ENCODE assay signal across 8 cellular contexts in genomic region chr5:159773062-159773924, GRCh38.
A peak's percentile ranks its signal among the peaks of the same experiment; 100 is the strongest.
DNase-seq lines count a peak whose midpoint lies in the region; TF ChIP-seq lines count a peak whose summit lies in the region.

No MANE protein-coding gene starts in this region.

- no peaks in the 10 kb centered on the region for H3K27me3 ChIP-seq in Loucy (ENCODE audit: insufficient read depth, low read length, poor library complexity, severe bottlenecking)
- H3K27me3 ChIP-seq in Karpas-422 (ENCODE audit: low read length): no peaks in the 10 kb centered on the region

- H3K36me3 ChIP-seq in Loucy (ENCODE audit: insufficient read depth, low read length) (no peaks in the 10 kb centered on the region), Karpas-422 (ENCODE audit: insufficient read depth, low read length) (no peaks in the 10 kb centered on the region)

- H3K4me3 ChIP-seq in GM08714 (ENCODE audit: low read length) (peak overlapping the region; percentile 27; the same call in 1 of the 2 replicates), Loucy (ENCODE audit: low read length, poor library complexity, severe bottlenecking) (peak overlapping the region; percentile 65), cardiac fibroblast (replicated peaks in 1 of 2; ENCODE audit: low read depth in 2 of 2, low read length in 2 of 2) (peak overlapping the region; percentile 41 to 44), Karpas-422 (ENCODE audit: low read length) (no peak overlapping the region)

- H3K4me1 ChIP-seq in Loucy (ENCODE audit: insufficient read depth, low read length, poor library complexity, severe bottlenecking) (no peaks in the 10 kb centered on the region), Karpas-422 (ENCODE audit: low read length) (no peaks in the 10 kb centered on the region)

- H3K27ac ChIP-seq in Karpas-422 (ENCODE audit: low read length): no peak overlapping the region

- H3K9me3 ChIP-seq in Loucy (ENCODE audit: insufficient read depth, low read depth, low read length): no peaks in the 10 kb centered on the region
- H3K9me3 ChIP-seq in Karpas-422 (ENCODE audit: low read length): no peaks in the 10 kb centered on the region

- TF ChIP-seq CTCF in Loucy (conservative IDR thresholded peaks at IDR 0.05; ENCODE audit: low read length): peak; percentile 13; the same call in 1 of the 2 replicates
- no peak for TF ChIP-seq CTCF in cardiac fibroblast (IDR thresholded peaks at IDR 0.05; ENCODE audit: low read depth, low read length)

- no peaks in the 10 kb centered on the region for H3F3A ChIP-seq in Loucy (ENCODE audit: low read depth)

- H3K79me2 ChIP-seq in Loucy (ENCODE audit: insufficient read depth, low read length) (no peaks in the 10 kb centered on the region), Karpas-422 (ENCODE audit: low read length) (no peaks in the 10 kb centered on the region)

- H3K4me2 ChIP-seq in Loucy (ENCODE audit: low read depth, low read length, poor library complexity, severe bottlenecking) (peak overlapping the region; percentile 81), Karpas-422 (ENCODE audit: low read depth, low read length, poor library complexity, severe bottlenecking) (no peak overlapping the region)

- no peaks in the 10 kb centered on the region for H4K20me1 ChIP-seq in Loucy (ENCODE audit: insufficient read depth, low read length, poor library complexity, severe bottlenecking)
- no peaks in the 10 kb centered on the region for H4K20me1 ChIP-seq in Karpas-422 (ENCODE audit: insufficient read depth, low read depth, low read length)

- H2AFZ ChIP-seq in Loucy (ENCODE audit: low read length) (peak overlapping the region; percentile 77), Karpas-422 (ENCODE audit: low read length) (no peak overlapping the region)

- H3K9me2 ChIP-seq in Loucy (replicated peaks; ENCODE audit: low read depth, low read length) (no peaks in the 10 kb centered on the region), Karpas-422 (replicated peaks; ENCODE audit: insufficient read depth, low read length) (no peaks in the 10 kb centered on the region)

- H3K9ac ChIP-seq in Loucy (ENCODE audit: low read depth, low read length, poor library complexity, severe bottlenecking): peak overlapping the region; percentile 43
- no peak overlapping the region for H3K9ac ChIP-seq in Karpas-422 (ENCODE audit: low read length)

- DNase-seq in H4 (ENCODE audit: low spot score): peak; percentile 69
- DNase-seq in activated CD4-positive, CD25-positive, alpha-beta regulatory T cell treated with anti-CD3 and anti-CD28 coated beads, Interleukin-2, amount 50 U/mL, for 16 hours (ENCODE audit: low read depth, low spot score): peak; percentile 31
- DNase-seq in cardiac fibroblast (ENCODE audit: low read depth in 2 of 2): peak; percentile 89
- peak; percentile 93 for DNase-seq in iris pigment epithelial cell (ENCODE audit: low read depth)
- DNase-seq in stimulated activated CD4-positive, alpha-beta T cell treated with anti-CD3 and anti-CD28 coated beads, Interleukin-12 subunit alpha, Interleukin-12 subunit beta, amount 100 ng/mL, for 24 hours (ENCODE audit: low read depth in 2 of 2): peak; percentile 68 to 79
- DNase-seq in Karpas-422: no peak
